Comparison of ENCODE assay signal across 22 cellular contexts in the genomic region with DNA sequence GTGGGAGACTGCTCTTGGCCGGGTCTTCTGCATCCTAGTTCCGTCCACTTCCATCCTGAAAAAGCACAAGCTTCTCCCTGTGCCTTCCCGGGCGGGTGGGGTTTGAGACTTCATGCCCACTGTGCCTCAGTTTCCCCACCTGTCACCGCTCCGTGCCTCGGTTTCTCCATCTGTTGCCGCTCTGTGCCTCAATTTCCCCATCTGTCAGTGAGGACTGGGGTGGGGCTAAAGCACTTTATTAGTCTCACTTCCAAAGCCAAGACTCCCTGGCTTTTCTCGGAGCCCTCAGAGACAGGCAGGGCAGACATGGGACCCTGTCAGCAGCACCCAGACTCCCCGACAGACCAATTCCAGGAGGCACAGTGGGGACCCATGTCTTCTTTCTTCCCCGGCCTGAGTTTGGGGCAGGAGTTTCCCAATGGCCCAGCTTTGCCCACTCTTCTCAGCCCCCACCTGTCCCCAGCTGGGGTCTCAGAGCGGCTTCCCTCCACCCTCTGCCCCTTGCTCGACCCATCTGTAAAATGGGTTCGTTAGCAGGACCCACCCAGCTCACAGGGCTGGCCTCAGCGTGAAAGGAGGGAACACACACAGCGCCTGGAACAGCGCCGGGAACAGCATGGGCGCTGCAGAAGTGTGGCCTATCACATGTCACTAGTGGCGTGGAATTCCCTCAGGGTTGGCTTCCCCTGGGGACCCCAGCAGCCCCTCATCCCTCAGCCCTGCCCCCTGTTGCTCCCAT. TPM values are rescaled to one million over a fixed set of nuclear protein-coding genes. Genes with fewer than 3 reads are reported as not detected.
DNase-seq lines count a peak whose midpoint lies in the region; ATAC-seq, FAIRE-seq and TF ChIP-seq lines count a peak whose summit lies in the region.
"Had no signal": no experiment of that assay in that cellular context is flagged by ENCODE, and none has a peak within 500 bp of the region (broad histone marks: within the 10 kb centered on the region; RNA-seq: fewer than 3 reads in every experiment).

No MANE protein-coding gene starts in this region.

- no peak for TF ChIP-seq RAD21 in A549 (conservative IDR thresholded peaks at IDR 0.05 in 1 of 2, IDR thresholded peaks at IDR 0.05 in 1 of 2)
- TF ChIP-seq RAD21 in K562 (CRISPR knock-in tag; conservative IDR thresholded peaks at IDR 0.05 in 1 of 2, IDR thresholded peaks at IDR 0.05 in 1 of 2), result no peak

- peaks cover 41 to 54% (median 46%) of the 10 kb centered on the region in 3 donors for H3K4me1 Mint-ChIP-seq in naive B cell

- no peaks in the 10 kb centered on the region for H3K79me2 ChIP-seq in K562 (ENCODE audit: control insufficient read depth, insufficient read depth, low read length)

- H3K4me2 ChIP-seq in A549 (no peak overlapping the region), K562 (ENCODE audit: insufficient read depth, low read length) (no peak overlapping the region)
- H3K4me2 ChIP-seq in BLaER1 treated with 17β-estradiol and CSF1 and Interleukin-3, amounts not matched to agents 10 nM and 100 nM, result peak overlapping the region; percentile 24 to 100 (median 98)
- H3K4me2 ChIP-seq: SK-N-SH had no signal

- intact Hi-C loops in K562 (cut with micrococcal nuclease), result no loop called here
- intact Hi-C loops in ovary (cut with DNase I), result no loop called here

- POLR2A ChIA-PET in A549 (lab: Yijun Ruan, JAX), result no interaction called here
- POLR2A ChIA-PET in K562 (lab: Yijun Ruan, JAX), result interaction anchor here (0.5 to 2.4 kb wide), 6 partner anchors 8 to 41 kb away, joined by 3 to 17 read pairs (median 4); no protein-coding TSS in a partner anchor

- no peak for DNase-seq in A549 (ENCODE audit: low read depth in 1 of 2, low spot score in 1 of 2)
- no peak for DNase-seq in K562 (ENCODE audit: extremely low read depth in 1 of 4, low spot score in 3 of 4)
- DNase-seq in naive B cell, result no peak
- no peak for DNase-seq in NCI-H1105 (lab: John Stamatoyannopoulos, UW)
- DNase-seq in NCI-H2227 (lab: John Stamatoyannopoulos, UW; ENCODE audit: unreplicated experiment), result no peak
- no peak for DNase-seq in ovary
- DNase-seq: DMS153, H7, Karpas-422, NCI-H1092, NCI-H1436, NCI-H187, NCI-H2171 treated with DMSO at 0.1 percent for 48 hours, NCI-H524, NCI-H774, SK-N-SH, SW 1271 had no signal

- BruUV-seq in K562 (replicated peaks; lab: Mats Ljungman, UMichigan), result no TSS peak

- H3K4me1 ChIP-seq in A549 (peaks cover 5% of the 10 kb centered on the region; the same call in 2 of the 3 replicates), K562 (replicated peaks in 1 of 2; ENCODE audit: control insufficient read depth in 2 of 2, insufficient read depth in 2 of 2, low read length in 2 of 2) (peaks cover 10 to 48% of the 10 kb centered on the region in 2 experiments), ovary (ENCODE audit: insufficient read depth) (peaks cover 17% of the 10 kb centered on the region)
- peaks cover 58 to 93% (median 82%) of the 10 kb centered on the region in 10 experiments for H3K4me1 ChIP-seq in BLaER1 treated with 17β-estradiol and CSF1 and Interleukin-3, amounts not matched to agents 10 nM and 100 nM

- H3K4me3 ChIP-seq in A549, result no peak overlapping the region
- H3K4me3 ChIP-seq in BLaER1 treated with 17β-estradiol and CSF1 and Interleukin-3, amounts not matched to agents 10 nM and 100 nM, result no peak overlapping the region
- H3K4me3 ChIP-seq in K562, result no peak overlapping the region
- H3K4me3 ChIP-seq in ovary, result no peak overlapping the region

- in situ Hi-C loops in K562 (cut with MboI), result no loop called here

- H3K36me3 Mint-ChIP-seq in naive B cell, result no peaks in the 10 kb centered on the region

- CTCF ChIA-PET in A549 (lab: Yijun Ruan, JAX), result interaction anchor here (0.7 to 2.6 kb wide), 2 partner anchors 12 to 51 kb away, joined by 3 to 11 read pairs; partner anchors contain the start of gene PLEKHJ1
- CTCF ChIA-PET in K562 (lab: Yijun Ruan, JAX; ENCODE audit: low intra/inter-chr PET ratio), result no interaction called here

- TF ChIP-seq EP300 in A549 (IDR thresholded peaks at IDR 0.05), result no peak
- no peak for TF ChIP-seq EP300 in K562 (IDR thresholded peaks at IDR 0.05; ENCODE audit: low read length)
- TF ChIP-seq EP300 in ovary (IDR thresholded peaks at IDR 0.05), result no peak

- no peak overlapping the region for H2AFZ ChIP-seq in K562 (ENCODE audit: low read depth, low read length)

- TF ChIP-seq POLR2A in A549 (IDR thresholded peaks at IDR 0.05; ENCODE audit: low read length) (no peak), K562 (conservative IDR thresholded peaks at IDR 0.05) (no peak), ovary (IDR thresholded peaks at IDR 0.05) (no peak)

- no peaks in the 10 kb centered on the region for H3K9me3 Mint-ChIP-seq in naive B cell

- no peaks in the 10 kb centered on the region for H3K27me3 Mint-ChIP-seq in naive B cell

- no peak overlapping the region for H3K27ac ChIP-seq in A549
- peak overlapping the region in 7 of 11 experiments; percentile 21 to 99 (median 53); a peak in 11 of 22 replicates for H3K27ac ChIP-seq in BLaER1 treated with 17β-estradiol and CSF1 and Interleukin-3, amounts not matched to agents 10 nM and 100 nM
- no peak overlapping the region for H3K27ac ChIP-seq in K562 (ENCODE audit: extremely low read depth, low read depth, low read length)
- H3K27ac ChIP-seq in ovary, result no peak overlapping the region

- peak overlapping the region in 4 of 6 donors; percentile 53 to 96 (median 74) for H3K27ac Mint-ChIP-seq in naive B cell

- WGBS in A549 (ENCODE audit: missing lambda C conversion rate), result 38% methylated on average over 15 of the region's 20 CpGs
- WGBS in K562 (ENCODE audit: insufficient coverage, low coverage, missing lambda C conversion rate), result 46% methylated on average over 18 of the region's 20 CpGs
- WGBS in ovary, 3 donors, result 84 to 89% (median 86%) methylated on average over 20 of the region's 20 CpGs

- ATAC-seq in A549, result no peak
- no peak for ATAC-seq in K562
- no peak for ATAC-seq in naive B cell (ENCODE audit: low read depth in 2 of 2)
- no peak for ATAC-seq in HG02885 (IDR thresholded peaks at IDR 0.05; ENCODE audit: poor library complexity, unreplicated experiment)

- peaks cover 3 to 76% (median 10%) of the 10 kb centered on the region in 11 experiments; a peak in 18 of 22 replicates for H4K20me1 ChIP-seq in BLaER1 treated with 17β-estradiol and CSF1 and Interleukin-3, amounts not matched to agents 10 nM and 100 nM
- no peaks in the 10 kb centered on the region for H4K20me1 ChIP-seq in K562 (replicated peaks; ENCODE audit: control insufficient read depth, insufficient read depth, low read length)

- peaks cover 0 to 11% (median 2%) of the 10 kb centered on the region in 11 experiments; a peak in 10 of 22 replicates for H3K36me3 ChIP-seq in BLaER1 treated with 17β-estradiol and CSF1 and Interleukin-3, amounts not matched to agents 10 nM and 100 nM
- H3K36me3 ChIP-seq in K562 (ENCODE audit: control insufficient read depth, insufficient read depth, low read length) (no peaks in the 10 kb centered on the region), ovary (no peaks in the 10 kb centered on the region)

- H3K27me3 ChIP-seq in BLaER1 treated with 17β-estradiol and CSF1 and Interleukin-3, amounts not matched to agents 10 nM and 100 nM, result peaks cover 0 to 26% (median 0%) of the 10 kb centered on the region in 11 experiments; a peak in 4 of 22 replicates
- no peaks in the 10 kb centered on the region for H3K27me3 ChIP-seq in K562 (ENCODE audit: control insufficient read depth in 2 of 2, insufficient read depth in 2 of 2, low read length in 2 of 2)
- H3K27me3 ChIP-seq in ovary, result peaks cover 10% of the 10 kb centered on the region

- H3K9me1 ChIP-seq in K562 (ENCODE audit: control insufficient read depth, insufficient read depth, low read length), result peaks cover 2% of the 10 kb centered on the region

- no peak overlapping the region for H3K4me3 Mint-ChIP-seq in naive B cell

- peak overlapping the region in 7 of 11 experiments; percentile 1 to 56 (median 21); a peak in 9 of 22 replicates for H3K9ac ChIP-seq in BLaER1 treated with 17β-estradiol and CSF1 and Interleukin-3, amounts not matched to agents 10 nM and 100 nM
- peak overlapping the region in 1 of 2 experiments; percentile 10; a peak in 1 of 4 replicates for H3K9ac ChIP-seq in K562 (ENCODE audit: insufficient read depth in 1 of 2, low read depth in 2 of 2, low read length in 2 of 2)
- H3K9ac ChIP-seq: SK-N-SH had no signal

- no peaks in the 10 kb centered on the region for H3K9me3 ChIP-seq in A549
- H3K9me3 ChIP-seq in BLaER1 treated with 17β-estradiol and CSF1 and Interleukin-3, amounts not matched to agents 10 nM and 100 nM (replicated peaks in 1 of 11), result no peaks in the 10 kb centered on the region
- H3K9me3 ChIP-seq in K562 (replicated peaks; ENCODE audit: control insufficient read depth, insufficient read depth, low read depth, low read length), result no peaks in the 10 kb centered on the region
- no peaks in the 10 kb centered on the region for H3K9me3 ChIP-seq in ovary
- H3K9me3 ChIP-seq: SK-N-SH had no signal

- FAIRE-seq in A549 (lab: Jason Lieb, UNC), result no peak
- FAIRE-seq in K562 (lab: Jason Lieb, UNC), result no peak
- FAIRE-seq: A204.1, GM18507, RCC 7860 had no signal

- TF ChIP-seq CTCF in A549 (IDR thresholded peaks at IDR 0.05), result no peak
- no peak for TF ChIP-seq CTCF in K562 (IDR thresholded peaks at IDR 0.05 in 2 of 3, conservative IDR thresholded peaks at IDR 0.05 in 1 of 3; ENCODE audit: insufficient read depth in 2 of 3, low read depth in 1 of 3, low read length in 3 of 3)
- TF ChIP-seq CTCF in ovary (IDR thresholded peaks at IDR 0.05), result no peak

RNA-seq across cellular contexts. Expression of gene PEAK3, which starts 4.6 kb away (rescaled TPM):
- polyA plus RNA-seq in A549 (2011; rRNA removed) (not detected in 2 replicates), A549 (2017; fragmentation: RNase III; extraction: RNeasy Plus Mini Kit Qiagen cat#74134 plus additional on column Dnase treatment) (not detected in 3 replicates), K562 (2011; rRNA removed) (0.03 TPM in 1 of 2 replicates, not detected in the other), K562 (2014; fragmentation: Illumina TruSeq; extraction: Trizol) (0.06 TPM in 1 of 2 replicates, not detected in the other), K562 (2014; fragmentation: Nextera tagmentation; extraction: Ambion mirVana) (not detected), K562 (2014; rRNA removed) (0.07 TPM in 1 of 2 replicates, not detected in the other), naive B cell (ENCODE audit: low read depth in 6 of 6) (1 to 10 TPM in 1 of 6 donors, under 1 TPM in 4, not detected in 1; 0.30 to 1.0 (median 0.49) TPM), ovary (under 1 TPM in 1 of 2 donors, not detected in 1; 0.10 TPM)
- polyA plus RNA-seq in A549 (2012; cell fraction: cytosol; rRNA removed), result not detected in 2 replicates
- polyA plus RNA-seq in A549 (2012; cell fraction: nucleus; rRNA removed), result not detected in 2 replicates
- not detected in 2 replicates for polyA minus RNA-seq in A549 (2011; rRNA and poly(A)+ RNA removed)
- 0.49 TPM in 1 of 2 replicates, not detected in the other for total RNA-seq in K562 (2011; cell fraction: chromatin; rRNA removed; ENCODE audit: low replicate concordance)
- total RNA-seq in K562 (2011; cell fraction: nucleolus; rRNA removed), result 0.17 TPM in 1 of 2 replicates, not detected in the other
- total RNA-seq in K562 (2011; cell fraction: nucleoplasm; rRNA removed), result not detected in 2 replicates
- total RNA-seq in K562 (2014; rRNA removed) (0.16 TPM in 1 of 2 replicates, not detected in the other), K562 (2014; rRNA removed; fragmentation: Illumina TruSeq; extraction: Trizol) (not detected in 2 replicates), K562 (2015; rRNA removed; fragmentation: Illumina TruSeq; extraction: Trizol) (not detected in 2 replicates), K562 (2021) (0.13 and 0.40 TPM in 2 replicates), ovary (under 1 TPM in 5 of 7 donors, not detected in 2; 0.11 to 0.62 (median 0.35) TPM)
- not detected in 2 replicates for polyA plus RNA-seq in K562 (2011; cell fraction: cytosol; rRNA removed)
- polyA plus RNA-seq in K562 (2011; cell fraction: nucleus; rRNA removed), result 0.10 TPM in 1 of 2 replicates, not detected in the other
- 0.27 and 0.66 TPM in 2 replicates for polyA plus RNA-seq in K562 (2012)
- polyA minus RNA-seq in K562 (2011; rRNA and poly(A)+ RNA removed), result not detected in 2 replicates
- not detected in 2 replicates for polyA minus RNA-seq in K562 (2011; cell fraction: cytosol; rRNA and poly(A)+ RNA removed)
- polyA minus RNA-seq in K562 (2011; cell fraction: nucleus; rRNA and poly(A)+ RNA removed), result 0.11 and 0.13 TPM in 2 replicates
- total RNA-seq: H7 had no signal
- polyA plus RNA-seq: SK-N-SH had no signal

RNA-seq across cellular contexts. Expression of gene LINGO3, which starts 21.4 kb away (rescaled TPM):
- polyA plus RNA-seq in A549 (2011; rRNA removed) (not detected in 2 replicates), A549 (2017; fragmentation: RNase III; extraction: RNeasy Plus Mini Kit Qiagen cat#74134 plus additional on column Dnase treatment) (not detected in 3 replicates), K562 (2011; rRNA removed) (0.03 and 0.07 TPM in 2 replicates), K562 (2014; fragmentation: Illumina TruSeq; extraction: Trizol) (not detected in 2 replicates), K562 (2014; fragmentation: Nextera tagmentation; extraction: Ambion mirVana) (under 1 TPM in 1 of 2 experiments, not detected in 1; 0.03 TPM), K562 (2014; rRNA removed) (not detected in 2 replicates), naive B cell (ENCODE audit: low read depth in 6 of 6) (10 to 100 TPM in 5 of 6 donors, 1 to 10 TPM in 1; 6.4 to 45.0 (median 15.4) TPM), ovary (not detected)
- not detected in 2 replicates for polyA plus RNA-seq in A549 (2012; cell fraction: cytosol; rRNA removed)
- not detected in 2 replicates for polyA plus RNA-seq in A549 (2012; cell fraction: nucleus; rRNA removed)
- polyA minus RNA-seq in A549 (2011; rRNA and poly(A)+ RNA removed), result not detected in 2 replicates
- total RNA-seq in K562 (2011; cell fraction: chromatin; rRNA removed; ENCODE audit: low replicate concordance), result not detected in 2 replicates
- total RNA-seq in K562 (2011; cell fraction: nucleolus; rRNA removed), result not detected in 2 replicates
- not detected in 2 replicates for total RNA-seq in K562 (2011; cell fraction: nucleoplasm; rRNA removed)
- total RNA-seq in K562 (2014; rRNA removed) (0.05 TPM in 1 of 2 replicates, not detected in the other), K562 (2014; rRNA removed; fragmentation: Illumina TruSeq; extraction: Trizol) (not detected in 2 replicates), K562 (2015; rRNA removed; fragmentation: Illumina TruSeq; extraction: Trizol) (not detected in 2 replicates), K562 (2021) (not detected in 2 replicates), ovary (not detected)
- polyA plus RNA-seq in K562 (2011; cell fraction: cytosol; rRNA removed), result 0.06 and 0.07 TPM in 2 replicates
- polyA plus RNA-seq in K562 (2011; cell fraction: nucleus; rRNA removed), result not detected in 2 replicates
- polyA plus RNA-seq in K562 (2012), result 0.47 and 1.6 TPM in 2 replicates
- not detected in 2 replicates for polyA minus RNA-seq in K562 (2011; rRNA and poly(A)+ RNA removed)
- polyA minus RNA-seq in K562 (2011; cell fraction: cytosol; rRNA and poly(A)+ RNA removed), result not detected in 2 replicates
- polyA minus RNA-seq in K562 (2011; cell fraction: nucleus; rRNA and poly(A)+ RNA removed), result not detected in 2 replicates
- polyA plus RNA-seq: SK-N-SH had no signal

RNA-seq across cellular contexts. Expression of gene JSRP1, which starts 30.4 kb away (rescaled TPM):
- not detected in 2 replicates for polyA plus RNA-seq in A549 (2011; rRNA removed)
- polyA plus RNA-seq in A549 (2012; cell fraction: cytosol; rRNA removed), result not detected in 2 replicates
- 0.22 TPM in 1 of 2 replicates, not detected in the other for polyA plus RNA-seq in A549 (2012; cell fraction: nucleus; rRNA removed)
- 0.16 to 0.41 TPM (median 0.32 TPM) in 3 replicates for polyA plus RNA-seq in A549 (2017; fragmentation: RNase III; extraction: RNeasy Plus Mini Kit Qiagen cat#74134 plus additional on column Dnase treatment)
- polyA minus RNA-seq in A549 (2011; rRNA and poly(A)+ RNA removed), result not detected in 2 replicates
- total RNA-seq in K562 (2011; cell fraction: chromatin; rRNA removed; ENCODE audit: low replicate concordance), result 1.7 TPM in 1 of 2 replicates, not detected in the other
- 0.92 TPM in 1 of 2 replicates, not detected in the other for total RNA-seq in K562 (2011; cell fraction: nucleolus; rRNA removed)
- total RNA-seq in K562 (2011; cell fraction: nucleoplasm; rRNA removed), result 2.7 TPM in 1 of 2 replicates, not detected in the other
- total RNA-seq in K562 (2014; rRNA removed), result 0.29 TPM in 1 of 2 replicates, not detected in the other
- total RNA-seq in K562 (2014; rRNA removed; fragmentation: Illumina TruSeq; extraction: Trizol), result 0.40 and 0.45 TPM in 2 replicates
- total RNA-seq in K562 (2015; rRNA removed; fragmentation: Illumina TruSeq; extraction: Trizol), result 0.51 and 0.57 TPM in 2 replicates
- 0.58 and 0.78 TPM in 2 replicates for total RNA-seq in K562 (2021)
- not detected in 2 replicates for polyA plus RNA-seq in K562 (2011; rRNA removed)
- 0.09 TPM in 1 of 2 replicates, not detected in the other for polyA plus RNA-seq in K562 (2011; cell fraction: cytosol; rRNA removed)
- 0.58 TPM in 1 of 2 replicates, not detected in the other for polyA plus RNA-seq in K562 (2011; cell fraction: nucleus; rRNA removed)
- 2.3 and 2.7 TPM in 2 replicates for polyA plus RNA-seq in K562 (2012)
- polyA plus RNA-seq in K562 (2014; fragmentation: Illumina TruSeq; extraction: Trizol), result not detected in 2 replicates
- under 1 TPM in 1 of 2 experiments, not detected in 1; 0.08 TPM for polyA plus RNA-seq in K562 (2014; fragmentation: Nextera tagmentation; extraction: Ambion mirVana)
- 1.2 and 2.1 TPM in 2 replicates for polyA plus RNA-seq in K562 (2014; rRNA removed)
- 0.63 TPM in 1 of 2 replicates, not detected in the other for polyA minus RNA-seq in K562 (2011; rRNA and poly(A)+ RNA removed)
- polyA minus RNA-seq in K562 (2011; cell fraction: cytosol; rRNA and poly(A)+ RNA removed), result not detected in 2 replicates
- polyA minus RNA-seq in K562 (2011; cell fraction: nucleus; rRNA and poly(A)+ RNA removed), result 1.00 TPM in 1 of 2 replicates, not detected in the other
- under 1 TPM in 3 of 6 donors, not detected in 3; 0.41 to 0.87 (median 0.53) TPM for polyA plus RNA-seq in naive B cell (ENCODE audit: low read depth in 6 of 6)
- under 1 TPM in 4 of 7 donors, not detected in 3; 0.30 to 0.92 (median 0.41) TPM for total RNA-seq in ovary
- polyA plus RNA-seq in ovary, result under 1 TPM in 1 of 2 donors, not detected in 1; 0.31 TPM
- total RNA-seq: H7 had no signal

RNA-seq across cellular contexts. Expression of gene AMH, which starts 37.4 kb away (rescaled TPM):
- polyA plus RNA-seq in A549 (2011; rRNA removed), result 2.8 and 3.0 TPM in 2 replicates
- polyA plus RNA-seq in A549 (2012; cell fraction: cytosol; rRNA removed), result 13.4 and 19.5 TPM in 2 replicates
- polyA plus RNA-seq in A549 (2012; cell fraction: nucleus; rRNA removed), result 242 and 443 TPM in 2 replicates
- polyA plus RNA-seq in A549 (2017; fragmentation: RNase III; extraction: RNeasy Plus Mini Kit Qiagen cat#74134 plus additional on column Dnase treatment), result 12.0 to 13.2 TPM (median 12.7 TPM) in 3 replicates
- polyA minus RNA-seq in A549 (2011; rRNA and poly(A)+ RNA removed), result 0.45 and 0.63 TPM in 2 replicates
- total RNA-seq in K562 (2011; cell fraction: chromatin; rRNA removed; ENCODE audit: low replicate concordance), result 14.5 and 62.7 TPM in 2 replicates
- 48.8 and 60.2 TPM in 2 replicates for total RNA-seq in K562 (2011; cell fraction: nucleolus; rRNA removed)
- total RNA-seq in K562 (2011; cell fraction: nucleoplasm; rRNA removed), result 25.7 and 35.6 TPM in 2 replicates
- 9.4 and 10.7 TPM in 2 replicates for total RNA-seq in K562 (2014; rRNA removed)
- 0.13 and 0.29 TPM in 2 replicates for total RNA-seq in K562 (2014; rRNA removed; fragmentation: Illumina TruSeq; extraction: Trizol)
- total RNA-seq in K562 (2015; rRNA removed; fragmentation: Illumina TruSeq; extraction: Trizol), result 2.6 and 3.5 TPM in 2 replicates
- 22.2 and 27.4 TPM in 2 replicates for total RNA-seq in K562 (2021)
- 1.7 and 3.6 TPM in 2 replicates for polyA plus RNA-seq in K562 (2011; rRNA removed)
- 2.2 and 9.1 TPM in 2 replicates for polyA plus RNA-seq in K562 (2011; cell fraction: cytosol; rRNA removed)
- 52.0 and 130 TPM in 2 replicates for polyA plus RNA-seq in K562 (2011; cell fraction: nucleus; rRNA removed)
- 14.9 and 33.7 TPM in 2 replicates for polyA plus RNA-seq in K562 (2012)
- polyA plus RNA-seq in K562 (2014; fragmentation: Illumina TruSeq; extraction: Trizol), result 1.5 and 4.0 TPM in 2 replicates
- not detected for polyA plus RNA-seq in K562 (2014; fragmentation: Nextera tagmentation; extraction: Ambion mirVana)
- 19.2 and 23.6 TPM in 2 replicates for polyA plus RNA-seq in K562 (2014; rRNA removed)
- 0.09 and 0.18 TPM in 2 replicates for polyA minus RNA-seq in K562 (2011; rRNA and poly(A)+ RNA removed)
- 2.0 and 3.7 TPM in 2 replicates for polyA minus RNA-seq in K562 (2011; cell fraction: cytosol; rRNA and poly(A)+ RNA removed)
- polyA minus RNA-seq in K562 (2011; cell fraction: nucleus; rRNA and poly(A)+ RNA removed), result 5.4 and 8.2 TPM in 2 replicates
- not detected for polyA plus RNA-seq in naive B cell (ENCODE audit: low read depth in 6 of 6)
- total RNA-seq in ovary, result 1 to 10 TPM in 6 of 7 donors, under 1 TPM in 1; 0.80 to 3.9 (median 1.3) TPM
- 10 to 100 TPM in 1 of 2 donors, not detected in 1; 12.0 TPM for polyA plus RNA-seq in ovary

RNA-seq across cellular contexts. Expression of gene LSM7, which starts 41.8 kb away (rescaled TPM):
- polyA plus RNA-seq in A549 (2011; rRNA removed), result 112 and 140 TPM in 2 replicates
- 572 and 723 TPM in 2 replicates for polyA plus RNA-seq in A549 (2012; cell fraction: cytosol; rRNA removed)
- polyA plus RNA-seq in A549 (2012; cell fraction: nucleus; rRNA removed), result 405 and 471 TPM in 2 replicates
- 139 to 170 TPM (median 144 TPM) in 3 replicates for polyA plus RNA-seq in A549 (2017; fragmentation: RNase III; extraction: RNeasy Plus Mini Kit Qiagen cat#74134 plus additional on column Dnase treatment)
- 19.7 and 25.2 TPM in 2 replicates for polyA minus RNA-seq in A549 (2011; rRNA and poly(A)+ RNA removed)
- 46.8 and 94.0 TPM in 2 replicates for total RNA-seq in K562 (2011; cell fraction: chromatin; rRNA removed; ENCODE audit: low replicate concordance)
- 108 and 115 TPM in 2 replicates for total RNA-seq in K562 (2011; cell fraction: nucleolus; rRNA removed)
- 89.3 and 125 TPM in 2 replicates for total RNA-seq in K562 (2011; cell fraction: nucleoplasm; rRNA removed)
- 408 and 578 TPM in 2 replicates for total RNA-seq in K562 (2014; rRNA removed)
- 117 and 146 TPM in 2 replicates for total RNA-seq in K562 (2014; rRNA removed; fragmentation: Illumina TruSeq; extraction: Trizol)
- total RNA-seq in K562 (2015; rRNA removed; fragmentation: Illumina TruSeq; extraction: Trizol), result 261 and 265 TPM in 2 replicates
- total RNA-seq in K562 (2021), result 284 and 286 TPM in 2 replicates
- polyA plus RNA-seq in K562 (2011; rRNA removed), result 450 and 480 TPM in 2 replicates
- 1,525 and 1,825 TPM in 2 replicates for polyA plus RNA-seq in K562 (2011; cell fraction: cytosol; rRNA removed)
- polyA plus RNA-seq in K562 (2011; cell fraction: nucleus; rRNA removed), result 285 TPM in 2 replicates
- polyA plus RNA-seq in K562 (2012), result 272 and 399 TPM in 2 replicates
- 147 and 242 TPM in 2 replicates for polyA plus RNA-seq in K562 (2014; fragmentation: Illumina TruSeq; extraction: Trizol)
- polyA plus RNA-seq in K562 (2014; fragmentation: Nextera tagmentation; extraction: Ambion mirVana), result 100 to 1,000 TPM in 1 of 2 experiments, 10 to 100 TPM in 1; 40.5 to 147 TPM
- 650 and 690 TPM in 2 replicates for polyA plus RNA-seq in K562 (2014; rRNA removed)
- 39.4 and 52.2 TPM in 2 replicates for polyA minus RNA-seq in K562 (2011; rRNA and poly(A)+ RNA removed)
- polyA minus RNA-seq in K562 (2011; cell fraction: cytosol; rRNA and poly(A)+ RNA removed), result 59.3 and 94.0 TPM in 2 replicates
- 39.6 and 56.8 TPM in 2 replicates for polyA minus RNA-seq in K562 (2011; cell fraction: nucleus; rRNA and poly(A)+ RNA removed)
- polyA plus RNA-seq in naive B cell (ENCODE audit: low read depth in 6 of 6), result 100 to 1,000 TPM; 275 to 337 (median 314) TPM
- 100 to 1,000 TPM in 2 of 7 donors, 10 to 100 TPM in 5; 59.4 to 159 (median 79.6) TPM for total RNA-seq in ovary
- polyA plus RNA-seq in ovary, result 100 to 1,000 TPM in 1 of 2 donors, 10 to 100 TPM in 1; 31.8 to 196 TPM

Comparison
In these comparisons a context has a peak if more than half of its experiments do, and no peak if none do; other contexts are left out.
1. H3K27ac ChIP-seq: peak in BLaER1 treated with 17β-estradiol and CSF1 and Interleukin-3, amounts not matched to agents 10 nM and 100 nM (7 of 11); none in A549 (0 of 2), K562 (single experiment) and ovary (0 of 2).
2. H3K4me2 ChIP-seq: peak in BLaER1 treated with 17β-estradiol and CSF1 and Interleukin-3, amounts not matched to agents 10 nM and 100 nM (11 of 11); none in A549 (single experiment) and K562 (single experiment).
3. Of the 35 proteins assayed by ChIP-seq in both K562 and A549: peak only in K562: none; only in A549: none; in both: KDM1A; in neither: 33; mixed calls (peak in some experiments, not most) for 1.